ENCODE assay signal across 21 cellular contexts in the genomic region with DNA sequence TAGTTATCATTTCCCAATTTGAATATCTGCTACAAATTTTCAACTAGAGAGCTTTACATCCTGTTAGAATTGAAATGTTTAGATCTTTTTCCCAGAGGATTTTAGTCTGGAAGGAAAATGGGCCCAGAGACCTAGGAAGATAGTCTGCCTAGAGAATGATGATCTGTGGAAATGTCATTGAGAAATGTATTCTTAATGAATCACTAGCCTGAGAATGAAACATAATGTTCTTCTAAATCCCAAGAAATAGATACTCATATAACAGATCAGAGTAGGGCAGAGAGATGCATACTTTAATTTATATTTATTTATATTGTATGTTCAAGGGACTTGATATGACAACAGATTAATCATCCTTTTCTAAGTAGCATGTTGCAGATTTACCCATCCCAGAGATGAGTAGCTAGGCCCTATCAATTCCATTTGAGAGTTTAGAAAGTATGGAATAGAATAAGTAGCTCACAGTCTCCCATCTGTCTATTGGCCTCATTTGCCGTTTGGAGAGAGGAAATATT.
"Had no signal": no experiment of that assay in that cellular context is flagged by ENCODE, and none has a peak within 500 bp of the region (broad histone marks: within the 10 kb centered on the region; RNA-seq: fewer than 3 reads in every experiment).

No MANE protein-coding gene starts in this region.

- H3K9me3 ChIP-seq: body of pancreas had no signal

- H3K4me3 ChIP-seq: body of pancreas, neural progenitor cell, upper lobe of left lung had no signal

- H3K4me2 ChIP-seq: neural progenitor cell had no signal

- H3K27ac ChIP-seq: body of pancreas, neural progenitor cell, upper lobe of left lung, WERI-Rb-1 had no signal

- ATAC-seq: activated CD8-positive, alpha-beta T cell treated with anti-CD3 and anti-CD28 coated beads, Interleukin-2, amount 10 ng/mL, durations not matched to agents 7 days and 5 days; activated naive CD8-positive, alpha-beta T cell treated with anti-CD3 and anti-CD28 coated beads, Interleukin-2, amount 50 U/mL, for 24 hours; body of pancreas; left ventricle myocardium superior; naive thymus-derived CD8-positive, alpha-beta T cell; sciatic nerve had no signal

- H3K9ac ChIP-seq: neural progenitor cell had no signal

- H3K27me3 ChIP-seq: body of pancreas, neural progenitor cell, upper lobe of left lung had no signal

- H2AFZ ChIP-seq: neural progenitor cell had no signal

- H3K36me3 ChIP-seq: neural progenitor cell, upper lobe of left lung, WERI-Rb-1 had no signal

- DNase-seq: activated CD4-positive, alpha-beta T cell treated with anti-CD3 and anti-CD28 coated beads, Interleukin-2, amount 50 U/mL, for 1 hour; activated CD4-positive, CD25-positive, alpha-beta regulatory T cell treated with anti-CD3 and anti-CD28 coated beads, Interleukin-2, amount 50 U/mL, for 72 hours; activated CD8-positive, alpha-beta T cell treated with anti-CD3 and anti-CD28 coated beads, Interleukin-2, amount 10 ng/mL, durations not matched to agents 7 days and 5 days; activated gamma-delta T cell; activated naive CD4-positive, alpha-beta T cell treated with anti-CD3 and anti-CD28 coated beads, Interleukin-2, amount 50 U/mL, for 16 hours; activated naive CD8-positive, alpha-beta T cell treated with anti-CD3 and anti-CD28 coated beads, Interleukin-2, amount 50 U/mL, for 24 hours; anterior cingulate cortex; body of pancreas; effector CD4-positive, alpha-beta T cell; erythroblast; glutamatergic neuron; hypothalamus; left ventricle myocardium superior; mammary epithelial cell; naive thymus-derived CD8-positive, alpha-beta T cell; stimulated activated CD4-positive, alpha-beta T cell treated with anti-CD3 and anti-CD28 coated beads, Interleukin-4, amount 100 ng/mL, for 1 hour; stimulated activated naive CD4-positive, alpha-beta T cell treated with Interleukin-2 at 50 U/mL for 16 hours; upper lobe of left lung; WERI-Rb-1 had no signal

- H3K4me1 ChIP-seq: neural progenitor cell, upper lobe of left lung had no signal
